Comparison of ENCODE assay signal across 21 cellular contexts in the genomic region with DNA sequence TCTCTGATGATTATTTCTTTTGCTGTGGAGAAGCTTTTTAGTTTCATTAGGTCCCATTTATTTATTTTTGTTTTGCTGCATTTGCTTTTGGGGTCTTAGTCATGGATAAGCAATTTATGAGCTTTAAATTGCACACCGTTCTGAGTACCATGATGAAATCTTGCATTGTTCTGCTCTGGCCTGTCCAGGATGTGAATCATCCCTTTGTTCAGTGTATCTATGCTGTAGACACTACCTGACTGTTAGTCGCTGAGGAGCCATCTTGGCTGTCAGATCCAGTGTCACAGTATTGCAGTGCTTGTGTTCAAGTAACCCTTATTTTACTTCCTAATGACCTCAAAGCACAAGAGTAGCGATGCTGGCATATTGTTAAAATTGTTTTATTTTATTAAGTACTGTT.
DNase-seq lines count a peak whose midpoint lies in the region; ATAC-seq, FAIRE-seq and TF ChIP-seq lines count a peak whose summit lies in the region.
"Had no signal": no experiment of that assay in that cellular context is flagged by ENCODE, and none has a peak within 500 bp of the region (broad histone marks: within the 10 kb centered on the region; RNA-seq: fewer than 3 reads in every experiment).

No MANE protein-coding gene starts in this region.

- in situ Hi-C loops in SK-MEL-5 (cut with HindIII; ENCODE audit: low pct_unique_long_range_greater_than_20kb, low sequenced_read_pairs): no loop called here

- H3K27me3 ChIP-seq in foreskin keratinocyte: no peaks in the 10 kb centered on the region
- H3K27me3 ChIP-seq: BE2C had no signal

- FAIRE-seq in urothelium cell line (lab: Jason Lieb, UNC): peak; percentile 94
- FAIRE-seq: D721Med had no signal

- H3K27ac ChIP-seq in foreskin keratinocyte: no peak overlapping the region
- H3K27ac ChIP-seq: PC-9 had no signal

- peak; percentile 23 for DNase-seq in HS-5 (ENCODE audit: low read depth)
- peak; percentile 83 for DNase-seq in SK-MEL-5 (ENCODE audit: low read depth, low spot score)
- peak; percentile 70 to 90 for DNase-seq in foreskin keratinocyte
- peak; percentile 61 for DNase-seq in urothelium cell line (ENCODE audit: low spot score)
- DNase-seq in activated CD4-positive, alpha-beta T cell treated with anti-CD3 and anti-CD28 coated beads for 1 hour: no peak
- no peak for DNase-seq in left ventricle myocardium superior
- DNase-seq: BE2C; CD4-positive, alpha-beta memory T cell; DMS79 treated with DMSO at 0.1 percent for 48 hours; GF-D8; IMR-90; Kasumi-1; NCI-H1436; NCI-H2081; NCI-H226; NK-92 treated with Interleukin-12 subunit alpha and Interleukin-12 subunit beta, amount 100 ng/mL, for 24 hours; PC-9; SHP77 had no signal

- intact Hi-C loops in left ventricle myocardium superior (cut with micrococcal nuclease): no loop called here

- ATAC-seq in foreskin keratinocyte: peak; percentile 98
- ATAC-seq in left ventricle myocardium superior: no peak
- no peak for ATAC-seq in HG02642 (IDR thresholded peaks at IDR 0.05; ENCODE audit: poor library complexity, unreplicated experiment)
- ATAC-seq: GM23338 had no signal

- H3K4me1 ChIP-seq in foreskin keratinocyte: no peaks in the 10 kb centered on the region
- H3K4me1 ChIP-seq: BE2C had no signal

- no peak for TF ChIP-seq CTCF in foreskin keratinocyte (conservative IDR thresholded peaks at IDR 0.05)

Comparison
In these comparisons a context has a peak if more than half of its experiments do, and no peak if none do; other contexts are left out.
1. DNase-seq: peak in HS-5 (single experiment), SK-MEL-5 (single experiment), foreskin keratinocyte (2 of 2) and urothelium cell line (single experiment); none in activated CD4-positive, alpha-beta T cell treated with anti-CD3 and anti-CD28 coated beads for 1 hour (single experiment) and left ventricle myocardium superior (single experiment).